In the genomic region with DNA sequence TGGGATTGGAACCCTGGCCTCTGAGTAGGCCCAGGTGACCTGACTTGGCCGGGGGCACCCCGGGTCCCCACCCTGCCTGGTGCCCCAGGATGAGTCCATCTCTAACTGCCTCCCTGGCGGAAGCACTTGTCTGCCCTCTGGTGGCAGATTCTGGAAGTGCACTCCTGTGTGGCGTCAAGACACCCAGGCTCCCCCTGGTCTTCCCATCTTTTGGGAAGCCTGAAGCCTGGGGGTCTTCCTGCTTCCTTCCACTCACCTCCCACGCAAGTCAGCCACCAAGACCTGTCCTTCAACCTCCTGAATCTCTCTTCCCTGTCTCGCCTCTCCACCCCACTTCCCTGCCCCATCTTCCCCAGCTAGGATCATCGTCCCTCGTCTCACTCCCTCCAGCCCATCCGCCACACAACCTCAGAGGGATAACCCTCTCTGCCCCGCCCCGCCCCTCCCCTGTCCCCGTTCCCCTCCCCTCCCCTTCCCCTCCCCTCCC, we compare ENCODE assay signal across 8 cellular contexts. TPM values are rescaled to one million over a fixed set of nuclear protein-coding genes. Genes with fewer than 3 reads are reported as not detected.
A peak's percentile ranks its signal among the peaks of the same experiment; 100 is the strongest.
DNase-seq lines count a peak whose midpoint lies in the region; ATAC-seq and TF ChIP-seq lines count a peak whose summit lies in the region.

No MANE protein-coding gene starts in this region.

- H3K4me1 ChIP-seq in ACC112 (ENCODE audit: control insufficient read depth, insufficient read depth, low read length, unreplicated experiment): no peaks in the 10 kb centered on the region
- no peaks in the 10 kb centered on the region for H3K4me1 ChIP-seq in right lobe of liver

- H3K9me3 ChIP-seq in right lobe of liver: no peaks in the 10 kb centered on the region

- H2AFZ ChIP-seq in ACC112 (ENCODE audit: low read length, unreplicated experiment): no peak overlapping the region

- peak; percentile 82 to 91 (median 87) for ATAC-seq in right lobe of liver
- no peak for ATAC-seq in GM19395 (IDR thresholded peaks at IDR 0.05; ENCODE audit: unreplicated experiment)

- in situ Hi-C loops in GM13976 (cut with MboI; ENCODE audit: low sequenced_read_pairs, unreplicated experiment): no loop called here

- peak; percentile 95 for TF ChIP-seq CTCF in GM13976 (IDR thresholded peaks at IDR 0.05; ENCODE audit: borderline replicate concordance, control extremely low read depth, extremely low read depth, insufficient read depth, missing control alignments)
- TF ChIP-seq CTCF in coronary artery (IDR thresholded peaks at IDR 0.05): peak; percentile 96
- TF ChIP-seq CTCF in right lobe of liver (IDR thresholded peaks at IDR 0.05): peak; percentile 80 to 99 (median 98)

- H3K27me3 ChIP-seq in ACC112 (ENCODE audit: insufficient read depth, low read length) (no peaks in the 10 kb centered on the region), right lobe of liver (no peaks in the 10 kb centered on the region)

- H3K79me2 ChIP-seq in ACC112 (ENCODE audit: control insufficient read depth, insufficient read depth, low read length, unreplicated experiment): no peaks in the 10 kb centered on the region

- H3K36me3 ChIP-seq in ACC112 (ENCODE audit: insufficient read depth, low read length) (no peaks in the 10 kb centered on the region), right lobe of liver (no peaks in the 10 kb centered on the region)

- peak; percentile 88 for DNase-seq in GM13976 (ENCODE audit: low spot score)
- DNase-seq in NCI-H2196 treated with DMSO at 0.1 percent for 48 hours (lab: John Stamatoyannopoulos, UW; ENCODE audit: unreplicated experiment): peak; percentile 8
- DNase-seq in activated CD4-positive, alpha-beta T cell treated with anti-CD3 and anti-CD28 coated beads for 4 hours: peak; percentile 75 to 92
- no peak for DNase-seq in coronary artery (ENCODE audit: low spot score)
- peak; percentile 75 to 81 (median 77) for DNase-seq in right lobe of liver
- DNase-seq in stimulated activated CD4-positive, alpha-beta T cell treated with anti-CD3 and anti-CD28 coated beads, TNF-alpha, amount 100 ng/mL, for 4 hours (ENCODE audit: low read depth in 3 of 3): peak; percentile 75 to 87 (median 82)

- peak overlapping the region; percentile 51; the same call in 1 of the 2 replicates for H3K4me3 ChIP-seq in ACC112 (ENCODE audit: low read depth, low read length)
- H3K4me3 ChIP-seq in coronary artery: no peak overlapping the region
- H3K4me3 ChIP-seq in right lobe of liver: no peak overlapping the region

- TF ChIP-seq POLR2A in right lobe of liver (IDR thresholded peaks at IDR 0.05): no peak

- H3K27ac ChIP-seq in ACC112 (ENCODE audit: low read depth, low read length): no peak overlapping the region
- no peak overlapping the region for H3K27ac ChIP-seq in coronary artery
- H3K27ac ChIP-seq in right lobe of liver: no peak overlapping the region

- intact Hi-C loops in right lobe of liver (cut with DNase I): no loop called here

- 3% methylated on average over 11 of the region's 12 CpGs for WGBS in right lobe of liver (ENCODE audit: insufficient coverage, low coverage, low lambda C conversion rate, missing lambda C conversion rate)

RNA-seq across cellular contexts. Expression of gene RABAC1, which starts 7.4 kb away (rescaled TPM):
- total RNA-seq in right lobe of liver: 100 to 1,000 TPM in 2 of 6 experiments, 10 to 100 TPM in 4; 53.6 to 124 (median 75.8) TPM

RNA-seq across cellular contexts. Expression of gene ERFL, which starts 23.5 kb away (rescaled TPM):
- total RNA-seq in right lobe of liver: not detected

RNA-seq across cellular contexts. Expression of gene ATP1A3, which starts 42.3 kb away (rescaled TPM):
- total RNA-seq in right lobe of liver: under 1 TPM in 2 of 6 experiments, not detected in 4; 0.07 TPM
